24 cellular contexts compared by ENCODE assay signal in genomic region chr16:55662641-55663040, GRCh38. TPM values are rescaled to one million over a fixed set of nuclear protein-coding genes. Genes with fewer than 3 reads are reported as not detected.
DNase-seq lines count a peak whose midpoint lies in the region; ATAC-seq and TF ChIP-seq lines count a peak whose summit lies in the region.
"Had no signal": no experiment of that assay in that cellular context is flagged by ENCODE, and none has a peak within 500 bp of the region (broad histone marks: within the 10 kb centered on the region; RNA-seq: fewer than 3 reads in every experiment).

No MANE protein-coding gene starts in this region.

- H3K4me1 ChIP-seq in PC-9 (replicated peaks; ENCODE audit: insufficient read depth) (peaks cover 80% of the 10 kb centered on the region), mesendoderm (ENCODE audit: control insufficient read depth, low read depth, low read length) (no peaks in the 10 kb centered on the region)
- H3K4me1 ChIP-seq: sigmoid colon had no signal

- TF ChIP-seq CTCF in AG10803 (conservative IDR thresholded peaks at IDR 0.05; ENCODE audit: low read length) (no peak), PC-9 (conservative IDR thresholded peaks at IDR 0.05) (no peak)

- no peaks in the 10 kb centered on the region for H3K79me2 ChIP-seq in PC-9 (ENCODE audit: low read depth)
- no peaks in the 10 kb centered on the region for H3K79me2 ChIP-seq in mesendoderm (ENCODE audit: control insufficient read depth, insufficient read depth, low read length)

- H3K27me3 ChIP-seq in PC-9 (ENCODE audit: insufficient read depth, low read depth) (no peaks in the 10 kb centered on the region), mesendoderm (ENCODE audit: insufficient read depth, low read length, poor library complexity) (peaks cover under 1% of the 10 kb centered on the region)

- H3K36me3 ChIP-seq in PC-9 (ENCODE audit: low read depth), result no peaks in the 10 kb centered on the region
- no peaks in the 10 kb centered on the region for H3K36me3 ChIP-seq in mesendoderm (ENCODE audit: control insufficient read depth, insufficient read depth, low read length)
- H3K36me3 ChIP-seq: sigmoid colon, SJCRH30 had no signal

- no peak overlapping the region for H2BK5ac ChIP-seq in mesendoderm (ENCODE audit: low read length)

- H3K27ac ChIP-seq in PC-9, result peak overlapping the region; percentile 93
- no peak overlapping the region for H3K27ac ChIP-seq in mesendoderm (ENCODE audit: low read depth, low read length)
- H3K27ac ChIP-seq: HL-60, sigmoid colon, SJCRH30 had no signal

- POLR2A ChIA-PET in PC-9 (lab: Charles Lee; ENCODE audit: unreplicated experiment), result no interaction called here

- ATAC-seq in HG02840 (IDR thresholded peaks at IDR 0.05; ENCODE audit: low FRiP score, unreplicated experiment), result no peak
- no peak for ATAC-seq in stimulated activated naive CD8-positive, alpha-beta T cell treated with anti-CD3 and anti-CD28 coated beads, Interleukin-15, Interleukin-2, amounts not matched to agents 100 U/mL and 50 U/mL, for 24 hours
- ATAC-seq: activated naive CD4-positive, alpha-beta T cell treated with anti-CD3 and anti-CD28 coated beads, Interleukin-2, amount 50 U/mL, for 72 hours; mucosa of descending colon; T-helper 17 cell had no signal

- H3F3A ChIP-seq in PC-9 (ENCODE audit: insufficient read depth, low read depth), result peaks cover 46% of the 10 kb centered on the region

- DNase-seq in AG10803 (ENCODE audit: low read depth), result peak; percentile 64
- DNase-seq in PC-9, result no peak
- peak; percentile 79 for DNase-seq in fibroblast of the conjunctiva (ENCODE audit: low read depth)
- DNase-seq in mesendoderm, result peak; percentile 40
- no peak for DNase-seq in DMS153 (lab: John Stamatoyannopoulos, UW)
- DNase-seq in NCI-H2107 (lab: John Stamatoyannopoulos, UW), result no peak
- no peak for DNase-seq in stimulated activated naive CD8-positive, alpha-beta T cell treated with anti-CD3 and anti-CD28 coated beads, Interleukin-15, Interleukin-2, amounts not matched to agents 100 U/mL and 50 U/mL, for 24 hours
- DNase-seq: activated CD4-positive, alpha-beta T cell treated with anti-CD3 and anti-CD28 coated beads for 48 hours; left cardiac atrium; mucosa of descending colon; NCI-H1417 treated with DMSO at 0.1 percent for 48 hours; NCI-H748 treated with DMSO at 0.1 percent for 48 hours; sigmoid colon; T-helper 17 cell had no signal

- no CpG with 5 or more reads among the region's 5 CpGs for WGBS in mesendoderm (ENCODE audit: extremely low coverage, insufficient coverage, low lambda C conversion rate)

- H4K8ac ChIP-seq in mesendoderm (ENCODE audit: low read depth, low read length), result no peak overlapping the region

- H3K18ac ChIP-seq in mesendoderm (ENCODE audit: low read length), result no peak overlapping the region

- no peak overlapping the region for H2AFZ ChIP-seq in PC-9

- no peak overlapping the region for H2AK5ac ChIP-seq in mesendoderm (ENCODE audit: low read length)

- H3K4ac ChIP-seq in mesendoderm (ENCODE audit: low read depth, low read length), result no peak overlapping the region

- no peak overlapping the region for H4K5ac ChIP-seq in mesendoderm (ENCODE audit: low read length)

- no TSS peak for BruUV-seq in PC-9 (replicated peaks; lab: Mats Ljungman, UMichigan)

- H3K56ac ChIP-seq in mesendoderm (ENCODE audit: low read length), result no peak overlapping the region

- no peak overlapping the region for H3K23ac ChIP-seq in mesendoderm (ENCODE audit: low read length)

- intact Hi-C loops in PC-9 (cut with micrococcal nuclease; ENCODE audit: unreplicated experiment), result loop anchor here (1.0 kb wide), 1 partner anchor 162 kb away; no protein-coding TSS in a partner anchor

- H3K9me3 ChIP-seq in PC-9 (ENCODE audit: insufficient read depth, low read depth), result no peaks in the 10 kb centered on the region
- H3K9me3 ChIP-seq: mucosa of descending colon, sigmoid colon, SJCRH30 had no signal

- H3K4me2 ChIP-seq in PC-9, result peak overlapping the region; percentile 55
- H3K4me2 ChIP-seq in mesendoderm (ENCODE audit: low read length), result no peak overlapping the region

- CTCF ChIA-PET in PC-9 (lab: Charles Lee), result no interaction called here

- no peak overlapping the region for H2BK120ac ChIP-seq in mesendoderm (ENCODE audit: low read depth, low read length)

- no peaks in the 10 kb centered on the region for H4K20me1 ChIP-seq in PC-9 (ENCODE audit: insufficient read depth)

- H2BK15ac ChIP-seq in mesendoderm (replicated peaks; ENCODE audit: low read depth), result no peak overlapping the region

- no peaks in the 10 kb centered on the region for H3K79me1 ChIP-seq in mesendoderm (ENCODE audit: low read length)

- H3K9me2 ChIP-seq in PC-9 (ENCODE audit: insufficient read depth), result no peaks in the 10 kb centered on the region

- no peak overlapping the region for H3K9ac ChIP-seq in mesendoderm (ENCODE audit: low read length)

- H3K4me3 ChIP-seq in AG10803 (ENCODE audit: low read length) (no peak overlapping the region), PC-9 (no peak overlapping the region), mesendoderm (ENCODE audit: low read length) (no peak overlapping the region)
- H3K4me3 ChIP-seq: mucosa of descending colon, sigmoid colon, SJCRH30 had no signal

RNA-seq across cellular contexts. Expression of gene SLC6A2, which starts 6.9 kb away (rescaled TPM):
- 0.50 and 0.61 TPM in 2 replicates for total RNA-seq in PC-9 (2021)
- polyA plus RNA-seq in mesendoderm (2013, experiment 1 of 2), result 0.35 TPM
- 0.35 TPM for polyA plus RNA-seq in mesendoderm (2013, experiment 2 of 2)
- total RNA-seq: A673; activated naive CD4-positive, alpha-beta T cell treated with anti-CD3 and anti-CD28 coated beads, Interleukin-2, amount 50 U/mL, for 72 hours; astrocyte; glomerular endothelial cell; H1; left cardiac atrium; OCI-LY7; SJCRH30; T-helper 17 cell had no signal
- polyA plus RNA-seq: neural cell had no signal

Comparison
In these comparisons a context has a peak if more than half of its experiments do, and no peak if none do; other contexts are left out.
1. DNase-seq: peak in AG10803 (single experiment), fibroblast of the conjunctiva (single experiment) and mesendoderm (single experiment); none in PC-9 (0 of 2), DMS153 (single experiment), NCI-H2107 (single experiment) and stimulated activated naive CD8-positive, alpha-beta T cell treated with anti-CD3 and anti-CD28 coated beads, Interleukin-15, Interleukin-2, amounts not matched to agents 100 U/mL and 50 U/mL, for 24 hours (single experiment).